13 cellular contexts compared by ENCODE assay signal in genomic region chr2:217804786-217805678, GRCh38.
DNase-seq lines count a peak whose midpoint lies in the region; ATAC-seq, FAIRE-seq and TF ChIP-seq lines count a peak whose summit lies in the region.
"Had no signal": no experiment of that assay in that cellular context is flagged by ENCODE, and none has a peak within 500 bp of the region (broad histone marks: within the 10 kb centered on the region; RNA-seq: fewer than 3 reads in every experiment).

No MANE protein-coding gene starts in this region.

- WGBS in adrenal gland, 4 donors, result 47 to 65% (median 60%) methylated on average over 7 to 9 of the region's 9 CpGs
- WGBS in small intestine, 3 donors, result 27 to 49% (median 49%) methylated on average over 9 of the region's 9 CpGs

- TF ChIP-seq POLR2A in adrenal gland (IDR thresholded peaks at IDR 0.05), result no peak

- FAIRE-seq in small intestine (lab: Jason Lieb, UNC), result no peak

- in situ Hi-C loops in KBM-7 (cut with MboI; ENCODE audit: low pct_unique_long_range_greater_than_20kb, low sequenced_read_pairs), result no loop called here

- no peak for ATAC-seq in HG02763 (IDR thresholded peaks at IDR 0.05; ENCODE audit: unreplicated experiment)
- ATAC-seq: T-cell had no signal

- H3K27me3 ChIP-seq in adrenal gland, result no peaks in the 10 kb centered on the region
- H3K27me3 ChIP-seq in right atrium auricular region, result no peaks in the 10 kb centered on the region
- H3K27me3 ChIP-seq in small intestine (ENCODE audit: control insufficient read depth in 2 of 2, insufficient read depth in 2 of 2, low read length in 2 of 2), result no peaks in the 10 kb centered on the region

- intact Hi-C loops in adrenal gland (cut with DNase I), result no loop called here

- peaks cover 0 to 70% of the 10 kb centered on the region in 2 donors for H3K36me3 ChIP-seq in adrenal gland (replicated peaks in 1 of 2)
- peaks cover 94% of the 10 kb centered on the region for H3K36me3 ChIP-seq in right atrium auricular region
- no peaks in the 10 kb centered on the region for H3K36me3 ChIP-seq in small intestine (ENCODE audit: control insufficient read depth in 2 of 2, insufficient read depth in 2 of 2, low read length in 2 of 2)

- TF ChIP-seq CTCF in adrenal gland (IDR thresholded peaks at IDR 0.05), result no peak
- TF ChIP-seq CTCF in right atrium auricular region (IDR thresholded peaks at IDR 0.05), result no peak

- H3K27ac ChIP-seq in adrenal gland (peak overlapping the region in 3 of 5 donors; percentile 52 to 89 (median 56)), right atrium auricular region (peak overlapping the region; percentile 51 to 61), small intestine (ENCODE audit: low read depth in 1 of 2, low read length in 1 of 2) (peak overlapping the region in 1 of 2 donors; percentile 40)

- H3K4me1 ChIP-seq in adrenal gland (replicated peaks in 1 of 2), result peaks cover 0 to 34% of the 10 kb centered on the region in 2 donors
- H3K4me1 ChIP-seq in right atrium auricular region, result peaks cover 0 to 73% of the 10 kb centered on the region in 2 donors
- H3K4me1 ChIP-seq in small intestine (ENCODE audit: control insufficient read depth in 2 of 2, insufficient read depth in 1 of 2, low read depth in 1 of 2, low read length in 1 of 2), result no peaks in the 10 kb centered on the region

- DNase-seq in KBM-7 (peak; percentile 19), adrenal gland (peak in 2 of 7 donors; percentile 11 to 28), right atrium auricular region (ENCODE audit: low spot score) (no peak), small intestine (peak; percentile 47), NCI-H446 (lab: John Stamatoyannopoulos, UW) (no peak), foreskin melanocyte (no peak), NCI-H526 treated with DMSO at 0.1 percent for 48 hours (lab: John Stamatoyannopoulos, UW) (no peak)
- DNase-seq: activated CD8-positive, alpha-beta memory T cell treated with anti-CD3 and anti-CD28 coated beads, Interleukin-2, amount 50 U/mL, for 48 hours; caudate nucleus; NCI-H226; stimulated activated naive CD4-positive, alpha-beta T cell treated with Interleukin-2 at 50 U/mL for 16 hours; T-cell had no signal

- H3K4me3 ChIP-seq in adrenal gland, result no peak overlapping the region
- H3K4me3 ChIP-seq in right atrium auricular region, result no peak overlapping the region
- H3K4me3 ChIP-seq in small intestine (ENCODE audit: low read depth in 1 of 2, low read length in 2 of 2), result no peak overlapping the region

- H3K9me3 ChIP-seq in adrenal gland (replicated peaks in 1 of 3) (no peaks in the 10 kb centered on the region), right atrium auricular region (no peaks in the 10 kb centered on the region), small intestine (ENCODE audit: control insufficient read depth, low read depth) (no peaks in the 10 kb centered on the region)

Comparison
In these comparisons a context has a peak if more than half of its experiments do, and no peak if none do; other contexts are left out.
1. DNase-seq: peak in KBM-7 (single experiment) and small intestine (single experiment); none in right atrium auricular region (single experiment), NCI-H446 (0 of 2), foreskin melanocyte (single experiment) and NCI-H526 treated with DMSO at 0.1 percent for 48 hours (single experiment).